In genomic region chr6:160240691-160241084, GRCh38 we compare ENCODE assay signal across 28 cellular contexts. TPM values are rescaled to one million over a fixed set of nuclear protein-coding genes. Genes with fewer than 3 reads are reported as not detected.
"Had no signal": no experiment of that assay in that cellular context is flagged by ENCODE, and none has a peak within 500 bp of the region (broad histone marks: within the 10 kb centered on the region; RNA-seq: fewer than 3 reads in every experiment).

No MANE protein-coding gene starts in this region.

- H3K9me3 ChIP-seq: gastrocnemius medialis, prostate gland, right atrium auricular region, testis, tibial artery had no signal

- DNase-seq: cerebellar nuclear complex; dorsolateral prefrontal cortex; effector CD4-positive, alpha-beta T cell; foreskin fibroblast; gastrocnemius medialis; head of caudate nucleus; immature natural killer cell; islet precursor cell; midbrain; naive thymus-derived CD4-positive, alpha-beta T cell; nucleus accumbens; stimulated activated CD4-positive, alpha-beta T cell treated with anti-CD3 and anti-CD28 coated beads, Interleukin-2, amount 100 ng/mL, for 24 hours; stimulated activated CD4-positive, alpha-beta T cell treated with anti-CD3 and anti-CD28 coated beads, Interleukin-4, amount 100 ng/mL, for 24 hours; stimulated activated naive CD8-positive, alpha-beta T cell treated with anti-CD3 and anti-CD28 coated beads, Interleukin-15, Interleukin-2, amounts not matched to agents 100 U/mL and 50 U/mL, for 24 hours; substantia nigra; testis; tibial artery had no signal

- H3K27me3 ChIP-seq: gastrocnemius medialis, right atrium auricular region, testis, tibial artery had no signal

- H3K4me3 ChIP-seq: dorsolateral prefrontal cortex, gastrocnemius medialis, lung, prostate gland, right atrium auricular region, testis, tibial artery had no signal

- H3K27ac ChIP-seq: dorsolateral prefrontal cortex, gastrocnemius medialis, prostate gland, right atrium auricular region, testis, tibial artery had no signal

- H3K4me1 ChIP-seq: gastrocnemius medialis, right atrium auricular region, testis had no signal

- ATAC-seq: esophagus mucosa; gastrocnemius medialis; left lobe of liver; naive thymus-derived CD4-positive, alpha-beta T cell; sciatic nerve; stimulated activated effector memory CD8-positive, alpha-beta T cell treated with anti-CD3 and anti-CD28 coated beads, Interleukin-12 subunit alpha, Interleukin-12 subunit beta, amount 100 ng/mL, for 72 hours; stimulated activated naive CD8-positive, alpha-beta T cell treated with anti-CD3 and anti-CD28 coated beads, Interleukin-15, Interleukin-2, amounts not matched to agents 100 U/mL and 50 U/mL, for 24 hours had no signal

- H3K36me3 ChIP-seq: gastrocnemius medialis, prostate gland, right atrium auricular region, tibial artery had no signal

RNA-seq across cellular contexts. Expression of gene SLC22A2, which starts 17.9 kb away (rescaled TPM):
- total RNA-seq: esophagus mucosa; gastrocnemius medialis; glomerular endothelial cell; left lobe of liver; liver; lung; naive thymus-derived CD4-positive, alpha-beta T cell; osteocyte; prostate gland; right atrium auricular region; sciatic nerve; urinary bladder had no signal
- polyA plus RNA-seq: immature natural killer cell; liver; lung; naive thymus-derived CD4-positive, alpha-beta T cell had no signal
